ENCODE assay signal across 8 cellular contexts in the genomic region with DNA sequence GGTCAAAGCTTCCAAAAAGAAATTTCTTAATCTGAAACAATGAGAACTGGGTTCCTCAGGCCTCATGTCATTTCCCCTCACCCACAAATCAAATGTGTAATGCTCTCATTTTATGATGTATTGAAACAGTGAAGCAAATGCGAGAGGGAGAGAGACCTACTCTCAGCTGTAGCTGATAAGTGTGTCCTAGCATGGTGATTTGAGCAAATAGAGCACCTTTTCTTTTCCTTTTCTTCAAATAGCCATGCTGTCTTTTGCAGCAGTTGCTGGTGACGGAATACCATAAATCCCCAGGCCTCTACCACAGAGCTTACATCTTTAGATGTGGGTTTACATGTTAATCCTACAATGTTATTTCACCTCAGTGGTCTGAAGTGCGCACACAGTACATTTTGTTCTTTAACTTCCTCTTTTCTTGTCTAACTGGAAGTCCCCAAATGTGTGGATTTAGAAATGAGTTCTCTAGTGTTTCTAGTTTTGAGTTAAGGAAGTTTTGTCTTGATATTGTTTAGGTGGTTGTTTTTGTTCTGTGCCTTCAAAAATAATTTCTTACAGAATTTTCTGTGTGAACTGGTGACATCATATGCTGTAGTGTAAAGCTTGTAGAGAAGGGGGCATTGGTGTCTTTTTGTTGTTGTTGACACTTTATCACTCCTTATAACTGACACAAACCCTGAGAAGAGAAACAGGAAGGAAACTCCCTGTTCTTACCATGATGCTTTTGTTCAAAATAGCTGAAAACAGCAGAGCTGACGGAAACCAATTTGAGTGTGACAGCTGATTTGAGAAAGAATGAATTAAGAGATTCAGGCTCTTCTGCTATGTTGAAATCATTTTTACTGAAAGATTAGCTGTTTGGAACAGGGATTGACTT.
A peak's percentile ranks its signal among the peaks of the same experiment; 100 is the strongest.
DNase-seq lines count a peak whose midpoint lies in the region; ATAC-seq lines count a peak whose summit lies in the region.

No MANE protein-coding gene starts in this region.

- H3K36me3 ChIP-seq in mucosa of stomach (ENCODE audit: control insufficient read depth, insufficient read depth, low read length) = no peaks in the 10 kb centered on the region

- peak overlapping the region; percentile 68 for H3K9ac ChIP-seq in mucosa of stomach (ENCODE audit: low read length)

- peak; percentile 66 for ATAC-seq in GM18511 (IDR thresholded peaks at IDR 0.05; ENCODE audit: unreplicated experiment)
- peak; percentile 74 for ATAC-seq in HG02759 (IDR thresholded peaks at IDR 0.05; ENCODE audit: unreplicated experiment)

- no peak overlapping the region for H3K4me3 ChIP-seq in mucosa of stomach (ENCODE audit: low read length)

- no peaks in the 10 kb centered on the region for H3K9me3 ChIP-seq in mucosa of stomach (ENCODE audit: control insufficient read depth, low read length)

- DNase-seq in OCI-M2 (lab: John Stamatoyannopoulos, UW; ENCODE audit: unreplicated experiment) (peak; percentile 46), astrocyte of the hippocampus (ENCODE audit: low read depth, low spot score) (peak; percentile 56), inferior parietal cortex (ENCODE audit: extremely low spot score) (no peak), 8988T (no peak), COR-L47 (lab: John Stamatoyannopoulos, UW) (no peak)

- no peaks in the 10 kb centered on the region for H3K27me3 ChIP-seq in mucosa of stomach (ENCODE audit: control insufficient read depth, insufficient read depth, low read length)

- H3K4me1 ChIP-seq in mucosa of stomach (ENCODE audit: control insufficient read depth, insufficient read depth, low read length) = peaks cover 85% of the 10 kb centered on the region

Comparison
In these comparisons a context has a peak if more than half of its experiments do, and no peak if none do; other contexts are left out.
1. DNase-seq: peak in OCI-M2 (single experiment) and astrocyte of the hippocampus (single experiment); none in inferior parietal cortex (single experiment), 8988T (single experiment) and COR-L47 (single experiment).